ENCODE assay signal across 9 cellular contexts in genomic region chr14:50318031-50318626, GRCh38. TPM values are rescaled to one million over a fixed set of nuclear protein-coding genes. Genes with fewer than 3 reads are reported as not detected.
A peak's percentile ranks its signal among the peaks of the same experiment; 100 is the strongest.
DNase-seq lines count a peak whose midpoint lies in the region; ATAC-seq, FAIRE-seq and TF ChIP-seq lines count a peak whose summit lies in the region.
"Had no signal": no experiment of that assay in that cellular context is flagged by ENCODE, and none has a peak within 500 bp of the region (broad histone marks: within the 10 kb centered on the region; RNA-seq: fewer than 3 reads in every experiment).

No MANE protein-coding gene starts in this region.

- peak; percentile 65 for FAIRE-seq in frontal cortex (lab: Jason Lieb, UNC)

- TF ChIP-seq CTCF in 22Rv1 (IDR thresholded peaks at IDR 0.05) (peak; percentile 82), GM13977 (IDR thresholded peaks at IDR 0.05; ENCODE audit: extremely low read depth, insufficient read depth, missing control alignments) (peak; percentile 35), type B pancreatic cell (conservative IDR thresholded peaks at IDR 0.05) (peak; percentile 82)

- H3K27me3 Mint-ChIP-seq in type B pancreatic cell, result no peaks in the 10 kb centered on the region
- no peaks in the 10 kb centered on the region for H3K27me3 Mint-ChIP-seq in stimulated activated memory B cell treated with anti-CD40 and anti-IgM and Interleukin-4, amounts not matched to agents 10 μg/mL and 1 μg/mL and 100 μg/mL, for 72 hours
- H3K27me3 Mint-ChIP-seq: activated naive CD4-positive, alpha-beta T cell treated with anti-CD3 and anti-CD28 coated beads, Interleukin-2, amount 50 U/mL, for 24 hours had no signal

- in situ Hi-C loops in GM13977 (cut with MboI; ENCODE audit: low pct_unique_long_range_greater_than_20kb, low sequenced_read_pairs, unreplicated experiment), result no loop called here

- no peak overlapping the region for H3K27ac Mint-ChIP-seq in type B pancreatic cell
- no peak overlapping the region for H3K27ac Mint-ChIP-seq in stimulated activated memory B cell treated with anti-CD40 and anti-IgM and Interleukin-4, amounts not matched to agents 10 μg/mL and 1 μg/mL and 100 μg/mL, for 72 hours

- DNase-seq in GM13977 (ENCODE audit: low spot score) (no peak), SHP77 treated with DMSO at 0.1 percent for 48 hours (lab: John Stamatoyannopoulos, UW) (peak; percentile 30), frontal cortex (ENCODE audit: low spot score in 2 of 2) (peak in 1 of 2 donors; percentile 37), type B pancreatic cell (ENCODE audit: extremely low spot score, unreplicated experiment) (no peak), sciatic nerve (ENCODE audit: low spot score) (no peak)

- peaks cover 12% of the 10 kb centered on the region for H3K4me1 Mint-ChIP-seq in type B pancreatic cell (ENCODE audit: unreplicated experiment)
- peaks cover 40% of the 10 kb centered on the region for H3K4me1 Mint-ChIP-seq in stimulated activated memory B cell treated with anti-CD40 and anti-IgM and Interleukin-4, amounts not matched to agents 10 μg/mL and 1 μg/mL and 100 μg/mL, for 72 hours

- ATAC-seq in HG02642 (IDR thresholded peaks at IDR 0.05; ENCODE audit: poor library complexity, unreplicated experiment), result no peak
- no peak for ATAC-seq in stimulated activated memory B cell treated with anti-CD40 and anti-IgM and Interleukin-4, amounts not matched to agents 10 μg/mL and 1 μg/mL and 100 μg/mL, for 72 hours
- no peak for ATAC-seq in sciatic nerve

- no peak overlapping the region for H3K4me3 Mint-ChIP-seq in type B pancreatic cell
- H3K4me3 Mint-ChIP-seq in stimulated activated memory B cell treated with anti-CD40 and anti-IgM and Interleukin-4, amounts not matched to agents 10 μg/mL and 1 μg/mL and 100 μg/mL, for 72 hours, result no peak overlapping the region
- H3K4me3 Mint-ChIP-seq: activated naive CD4-positive, alpha-beta T cell treated with anti-CD3 and anti-CD28 coated beads, Interleukin-2, amount 50 U/mL, for 24 hours had no signal

- peaks cover 17% of the 10 kb centered on the region for H3K36me3 Mint-ChIP-seq in type B pancreatic cell
- peaks cover 30% of the 10 kb centered on the region for H3K36me3 Mint-ChIP-seq in stimulated activated memory B cell treated with anti-CD40 and anti-IgM and Interleukin-4, amounts not matched to agents 10 μg/mL and 1 μg/mL and 100 μg/mL, for 72 hours

- intact Hi-C loops in sciatic nerve (cut with DNase I), result no loop called here

- H3K27ac ChIP-seq in 22Rv1, result no peak overlapping the region

- H3K9me3 Mint-ChIP-seq in type B pancreatic cell, result no peaks in the 10 kb centered on the region
- H3K9me3 Mint-ChIP-seq in stimulated activated memory B cell treated with anti-CD40 and anti-IgM and Interleukin-4, amounts not matched to agents 10 μg/mL and 1 μg/mL and 100 μg/mL, for 72 hours, result no peaks in the 10 kb centered on the region
- H3K9me3 Mint-ChIP-seq: activated naive CD4-positive, alpha-beta T cell treated with anti-CD3 and anti-CD28 coated beads, Interleukin-2, amount 50 U/mL, for 24 hours had no signal

RNA-seq across cellular contexts. Expression of gene DMAC2L, which starts 6.0 kb away (rescaled TPM):
- total RNA-seq in frontal cortex (7.7 TPM), type B pancreatic cell (ENCODE audit: low replicate concordance) (13.9 and 15.6 TPM in 2 replicates), sciatic nerve (22.2 TPM)

RNA-seq across cellular contexts. Expression of gene L2HGDH, which starts 6.1 kb away (rescaled TPM):
- total RNA-seq in frontal cortex, result 18.3 TPM
- 10.8 and 13.3 TPM in 2 replicates for total RNA-seq in type B pancreatic cell (ENCODE audit: low replicate concordance)
- total RNA-seq in sciatic nerve, result 4.6 TPM
